ENCODE assay signal across 21 cellular contexts in genomic region chr3:178095522-178095921, GRCh38.
"Had no signal": no experiment of that assay in that cellular context is flagged by ENCODE, and none has a peak within 500 bp of the region (broad histone marks: within the 10 kb centered on the region; RNA-seq: fewer than 3 reads in every experiment).

No MANE protein-coding gene starts in this region.

- H3K4me3 ChIP-seq: left ventricle myocardium inferior, mucosa of descending colon, ovary, right atrium auricular region, right lobe of liver, smooth muscle cell, tibial nerve, upper lobe of left lung, vagina had no signal

- H3K4me1 ChIP-seq: left ventricle myocardium inferior, right atrium auricular region, right lobe of liver, tibial nerve, upper lobe of left lung, vagina had no signal

- H3K27ac ChIP-seq: left ventricle myocardium inferior, ovary, right atrium auricular region, right lobe of liver, tibial nerve, upper lobe of left lung, vagina had no signal

- H3K9me3 ChIP-seq: mucosa of descending colon, ovary, right atrium auricular region, right lobe of liver, upper lobe of left lung, vagina had no signal

- H3K36me3 ChIP-seq: left ventricle myocardium inferior, ovary, right atrium auricular region, right lobe of liver, tibial nerve, upper lobe of left lung, vagina had no signal

- H3K4me2 ChIP-seq: smooth muscle cell had no signal

- H3K27me3 ChIP-seq: right atrium auricular region, right lobe of liver, tibial nerve, upper lobe of left lung, vagina had no signal

- ATAC-seq: mucosa of descending colon; naive thymus-derived CD4-positive, alpha-beta T cell; natural killer cell treated with Interleukin-12 subunit alpha and Interleukin-12 subunit beta and Interleukin-15 and Interleukin-18, amount 100 ng/mL, for 72 hours; right lobe of liver; stimulated activated memory B cell treated with anti-CD40 and anti-IgM and Interleukin-4, amounts not matched to agents 10 μg/mL and 1 μg/mL and 100 μg/mL, for 72 hours; stimulated activated naive CD8-positive, alpha-beta T cell treated with anti-CD3 and anti-CD28 coated beads, Interleukin-15, amount 100 ng/mL, for 72 hours had no signal

- DNase-seq: islet precursor cell; left ventricle myocardium inferior; midbrain; mucosa of descending colon; naive thymus-derived CD4-positive, alpha-beta T cell; ovary; right lobe of liver; stimulated activated CD4-positive, alpha-beta T cell treated with anti-CD3 and anti-CD28 coated beads, Interleukin-1b, Interleukin-23, amount 100 ng/mL, for 48 hours; stimulated activated CD4-positive, alpha-beta T cell treated with anti-CD3 and anti-CD28 coated beads, Interleukin-2, amount 100 ng/mL, for 48 hours; stimulated activated CD4-positive, alpha-beta T cell treated with anti-CD3 and anti-CD28 coated beads, Interleukin-4, amount 100 ng/mL, for 4 hours; stimulated activated CD8-positive, alpha-beta memory T cell treated with anti-CD3 and anti-CD28 coated beads, Interleukin-4, amount 100 ng/mL, for 48 hours; stimulated activated naive CD4-positive, alpha-beta T cell treated with Interleukin-2 at 50 U/mL for 16 hours; stimulated activated naive CD8-positive, alpha-beta T cell treated with anti-CD3 and anti-CD28 coated beads, Interleukin-15, amount 100 ng/mL, for 72 hours; substantia nigra; upper lobe of left lung had no signal
